10 cellular contexts compared by ENCODE assay signal in genomic region chr14:29529418-29529817, GRCh38.
DNase-seq lines count a peak whose midpoint lies in the region; ATAC-seq and TF ChIP-seq lines count a peak whose summit lies in the region.
"Had no signal": no experiment of that assay in that cellular context is flagged by ENCODE, and none has a peak within 500 bp of the region (broad histone marks: within the 10 kb centered on the region; RNA-seq: fewer than 3 reads in every experiment).

No MANE protein-coding gene starts in this region.

- H3K27me3 Mint-ChIP-seq in activated CD8-positive, alpha-beta T cell treated with anti-CD3 and anti-CD28 coated beads for 36 hours: no peaks in the 10 kb centered on the region

- no peaks in the 10 kb centered on the region for H3K4me1 Mint-ChIP-seq in activated CD8-positive, alpha-beta T cell treated with anti-CD3 and anti-CD28 coated beads for 36 hours (ENCODE audit: low read depth)

- no peak for ATAC-seq in activated CD8-positive, alpha-beta T cell treated with anti-CD3 and anti-CD28 coated beads for 36 hours
- ATAC-seq in GM21515 (IDR thresholded peaks at IDR 0.05; ENCODE audit: unreplicated experiment): no peak
- ATAC-seq: activated T-cell treated with anti-CD3 and anti-CD28 coated beads, Interleukin-2, amount 50 U/mL, for 4 hours had no signal

- H3K9me3 Mint-ChIP-seq in activated CD8-positive, alpha-beta T cell treated with anti-CD3 and anti-CD28 coated beads for 36 hours: peaks cover 4% of the 10 kb centered on the region

- no peak for TF ChIP-seq CTCF in activated CD8-positive, alpha-beta T cell treated with anti-CD3 and anti-CD28 coated beads for 36 hours (IDR thresholded peaks at IDR 0.05)

- no peaks in the 10 kb centered on the region for H3K36me3 ChIP-seq in HAP-1 (replicated peaks)
- H3K36me3 ChIP-seq: tibial nerve had no signal

- in situ Hi-C loops in HAP-1 (cut with MboI; ENCODE audit: low sequenced_read_pairs): loop anchor here (25.0 kb wide), 1 partner anchor 683 kb away; no protein-coding TSS in a partner anchor

- CTCF ChIA-PET in activated CD8-positive, alpha-beta T cell treated with anti-CD3 and anti-CD28 coated beads for 36 hours (lab: Charles Lee): no interaction called here

- intact Hi-C loops in activated CD8-positive, alpha-beta T cell treated with anti-CD3 and anti-CD28 coated beads for 36 hours (cut with micrococcal nuclease): no loop called here

- no peaks in the 10 kb centered on the region; the same call in 1 of the 2 replicates for H3K4me1 ChIP-seq in HAP-1
- H3K4me1 ChIP-seq: tibial nerve had no signal

- H3K36me3 Mint-ChIP-seq in activated CD8-positive, alpha-beta T cell treated with anti-CD3 and anti-CD28 coated beads for 36 hours (ENCODE audit: low read depth): no peaks in the 10 kb centered on the region

- no peak overlapping the region for H3K4me3 Mint-ChIP-seq in activated CD8-positive, alpha-beta T cell treated with anti-CD3 and anti-CD28 coated beads for 36 hours
- H3K4me3 Mint-ChIP-seq: activated T-cell treated with anti-CD3 and anti-CD28 coated beads, Interleukin-2, amount 50 U/mL, for 4 hours had no signal

- no peak overlapping the region for H3K27ac Mint-ChIP-seq in activated CD8-positive, alpha-beta T cell treated with anti-CD3 and anti-CD28 coated beads for 36 hours

- H3K27me3 ChIP-seq in HAP-1 (ENCODE audit: low read depth): peaks cover 8% of the 10 kb centered on the region; the same call in 1 of the 2 replicates
- H3K27me3 ChIP-seq: tibial nerve had no signal

- H3K9me3 ChIP-seq in HAP-1: no peaks in the 10 kb centered on the region
- H3K9me3 ChIP-seq: tibial nerve had no signal

- POLR2A ChIA-PET in activated CD8-positive, alpha-beta T cell treated with anti-CD3 and anti-CD28 coated beads for 36 hours (lab: Charles Lee): no interaction called here

- H3K4me3 ChIP-seq in HAP-1: no peak overlapping the region
- H3K4me3 ChIP-seq: tibial nerve had no signal

- DNase-seq in DMS 273 (lab: John Stamatoyannopoulos, UW; ENCODE audit: unreplicated experiment) (peak; percentile 82), HAP-1 (ENCODE audit: low spot score in 2 of 2) (peak; percentile 11 to 25), amniotic epithelial cell (ENCODE audit: low read depth) (peak; percentile 8), lung microvascular endothelial cell (ENCODE audit: low read depth in 2 of 2) (peak; percentile 5 to 45)
- DNase-seq in activated CD8-positive, alpha-beta T cell treated with anti-CD3 and anti-CD28 coated beads for 36 hours: no peak
- no peak for DNase-seq in activated CD4-positive, CD25-positive, alpha-beta regulatory T cell (lab: John Stamatoyannopoulos, UW)
- DNase-seq: activated T-cell treated with anti-CD3 and anti-CD28 coated beads, Interleukin-2, amount 50 U/mL, for 4 hours; midbrain had no signal

Comparison
In these comparisons a context has a peak if more than half of its experiments do, and no peak if none do; other contexts are left out.
1. DNase-seq: peak in DMS 273 (single experiment), HAP-1 (2 of 2), amniotic epithelial cell (single experiment) and lung microvascular endothelial cell (2 of 2); none in activated CD8-positive, alpha-beta T cell treated with anti-CD3 and anti-CD28 coated beads for 36 hours (single experiment) and activated CD4-positive, CD25-positive, alpha-beta regulatory T cell (0 of 4).